Comparison of ENCODE assay signal across 8 cellular contexts in genomic region chr19:12670159-12670928, GRCh38. TPM values are rescaled to one million over a fixed set of nuclear protein-coding genes. Genes with fewer than 3 reads are reported as not detected.
DNase-seq lines count a peak whose midpoint lies in the region; ATAC-seq and TF ChIP-seq lines count a peak whose summit lies in the region.

No MANE protein-coding gene starts in this region.

- H3K9me3 ChIP-seq in AG04450 (ENCODE audit: control insufficient read depth, insufficient read depth, low read length) (no peaks in the 10 kb centered on the region; the same call in 1 of the 2 replicates), Karpas-422 (ENCODE audit: low read length) (no peaks in the 10 kb centered on the region), colonic mucosa (no peaks in the 10 kb centered on the region)

- no peaks in the 10 kb centered on the region for H3K27me3 Mint-ChIP-seq in naive B cell

- H2AFZ ChIP-seq in Karpas-422 (ENCODE audit: low read length) = no peak overlapping the region

- H3K9ac ChIP-seq in Karpas-422 (ENCODE audit: low read length) (peak overlapping the region; percentile 93), colonic mucosa (ENCODE audit: low read depth in 2 of 2, low read length in 2 of 2) (peak overlapping the region; percentile 76 to 91)

- H3K36me3 ChIP-seq in Karpas-422 (ENCODE audit: insufficient read depth, low read length) (peaks cover 4% of the 10 kb centered on the region; the same call in 1 of the 2 replicates), colonic mucosa (no peaks in the 10 kb centered on the region)

- peaks cover 0 to 9% of the 10 kb centered on the region in 2 donors for H3K36me3 Mint-ChIP-seq in naive B cell

- DNase-seq in AG04450 (ENCODE audit: low read depth, low spot score) = no peak
- DNase-seq in Karpas-422 = no peak
- no peak for DNase-seq in colonic mucosa
- no peak for DNase-seq in naive B cell
- DNase-seq in DMS79 (lab: John Stamatoyannopoulos, UW) = no peak
- DNase-seq in NCI-H524 treated with DMSO at 0.1 percent for 48 hours (lab: John Stamatoyannopoulos, UW) = no peak
- DNase-seq in KBM-7 = no peak
- DNase-seq in activated CD4-positive, CD25-positive, alpha-beta regulatory T cell (lab: John Stamatoyannopoulos, UW) = no peak

- CTCF ChIA-PET in AG04450 (lab: Charles Lee) = interaction anchor here (0.6 to 4.3 kb wide), 3 partner anchors 15 to 581 kb away, joined by 3 to 28 read pairs (median 3); no protein-coding TSS in a partner anchor

- peak overlapping the region; percentile 94 for H3K4me3 ChIP-seq in AG04450 (ENCODE audit: low read depth, low read length)
- peak overlapping the region; percentile 85 for H3K4me3 ChIP-seq in Karpas-422 (ENCODE audit: low read length)
- peak overlapping the region; percentile 80 for H3K4me3 ChIP-seq in colonic mucosa

- H3K9me2 ChIP-seq in Karpas-422 (replicated peaks; ENCODE audit: insufficient read depth, low read length) = no peaks in the 10 kb centered on the region

- H3K4me1 Mint-ChIP-seq in naive B cell = peaks cover 40 to 62% (median 56%) of the 10 kb centered on the region in 3 donors

- peak overlapping the region; percentile 91 to 99 (median 98) for H3K4me3 Mint-ChIP-seq in naive B cell

- peaks cover 51% of the 10 kb centered on the region for H3K79me2 ChIP-seq in Karpas-422 (ENCODE audit: low read length)

- H3K4me2 ChIP-seq in Karpas-422 (ENCODE audit: low read depth, low read length, poor library complexity, severe bottlenecking) = peak overlapping the region; percentile 89

- H3K4me1 ChIP-seq in Karpas-422 (ENCODE audit: low read length) = peaks cover 35% of the 10 kb centered on the region
- H3K4me1 ChIP-seq in colonic mucosa = peaks cover 16% of the 10 kb centered on the region

- H3K27ac ChIP-seq in AG04450 (ENCODE audit: low read depth, low read length) (peak overlapping the region; percentile 98), Karpas-422 (ENCODE audit: low read length) (no peak overlapping the region), colonic mucosa (peak overlapping the region; percentile 94)

- no peaks in the 10 kb centered on the region for H3K9me3 Mint-ChIP-seq in naive B cell

- TF ChIP-seq CTCF in AG04450 (IDR thresholded peaks at IDR 0.05; ENCODE audit: low read depth, low read length) (no peak), colonic mucosa (IDR thresholded peaks at IDR 0.05) (no peak)

- H4K20me1 ChIP-seq in Karpas-422 (ENCODE audit: insufficient read depth, low read depth, low read length) = no peaks in the 10 kb centered on the region

- POLR2A ChIA-PET in AG04450 (lab: Yijun Ruan, JAX) = no interaction called here

- peak overlapping the region; percentile 66 to 100 (median 100) for H3K27ac Mint-ChIP-seq in naive B cell

- intact Hi-C loops in colonic mucosa (cut with DNase I) = no loop called here

- no peak for ATAC-seq in naive B cell (ENCODE audit: low read depth in 2 of 2)

- in situ Hi-C loops in KBM-7 (cut with MboI; ENCODE audit: low pct_unique_long_range_greater_than_20kb, low sequenced_read_pairs) = no loop called here

- no peaks in the 10 kb centered on the region for H3K27me3 ChIP-seq in AG04450 (ENCODE audit: control insufficient read depth, insufficient read depth, low read length)
- no peaks in the 10 kb centered on the region for H3K27me3 ChIP-seq in Karpas-422 (ENCODE audit: low read length)
- no peaks in the 10 kb centered on the region for H3K27me3 ChIP-seq in colonic mucosa

RNA-seq across cellular contexts. Expression of gene WDR83, which starts 3.7 kb away (rescaled TPM):
- polyA plus RNA-seq in AG04450 (2011; rRNA removed) (5.3 and 6.5 TPM in 2 replicates), naive B cell (ENCODE audit: low read depth in 6 of 6) (10 to 100 TPM; 12.6 to 34.5 (median 17.5) TPM)
- 5.8 and 7.0 TPM in 2 replicates for polyA minus RNA-seq in AG04450 (2011; rRNA and poly(A)+ RNA removed)
- total RNA-seq in Karpas-422 (2014; rRNA removed; shearing (Covaris generic); ENCODE audit: low replicate concordance) = 13.3 and 16.5 TPM in 2 replicates
- total RNA-seq in colonic mucosa = 10 to 100 TPM in 1 of 2 donors, 1 to 10 TPM in 1; 7.3 to 17.9 TPM

RNA-seq across cellular contexts. Expression of gene MAN2B1, which starts 3.8 kb away (rescaled TPM):
- 30.9 and 39.5 TPM in 2 replicates for polyA plus RNA-seq in AG04450 (2011; rRNA removed)
- polyA minus RNA-seq in AG04450 (2011; rRNA and poly(A)+ RNA removed) = 13.7 and 19.8 TPM in 2 replicates
- 77.2 and 94.3 TPM in 2 replicates for total RNA-seq in Karpas-422 (2014; rRNA removed; shearing (Covaris generic); ENCODE audit: low replicate concordance)
- 10 to 100 TPM; 51.7 to 67.4 TPM for total RNA-seq in colonic mucosa
- 10 to 100 TPM; 64.1 to 97.0 (median 76.9) TPM for polyA plus RNA-seq in naive B cell (ENCODE audit: low read depth in 6 of 6)

RNA-seq across cellular contexts. Expression of gene DHPS, which starts 11.3 kb away (rescaled TPM):
- polyA plus RNA-seq in AG04450 (2011; rRNA removed) (53.4 and 59.1 TPM in 2 replicates), naive B cell (ENCODE audit: low read depth in 6 of 6) (100 to 1,000 TPM in 2 of 6 donors, 10 to 100 TPM in 4; 83.5 to 132 (median 85.5) TPM)
- 49.0 and 49.4 TPM in 2 replicates for polyA minus RNA-seq in AG04450 (2011; rRNA and poly(A)+ RNA removed)
- 62.2 and 90.8 TPM in 2 replicates for total RNA-seq in Karpas-422 (2014; rRNA removed; shearing (Covaris generic); ENCODE audit: low replicate concordance)
- total RNA-seq in colonic mucosa = 10 to 100 TPM; 66.2 to 87.5 TPM

RNA-seq across cellular contexts. Expression of gene GNG14, which starts 17.5 kb away (rescaled TPM):
- polyA plus RNA-seq in AG04450 (2011; rRNA removed) (not detected in 2 replicates), naive B cell (ENCODE audit: low read depth in 6 of 6) (not detected)
- not detected in 2 replicates for polyA minus RNA-seq in AG04450 (2011; rRNA and poly(A)+ RNA removed)
- total RNA-seq in Karpas-422 (2014; rRNA removed; shearing (Covaris generic); ENCODE audit: low replicate concordance) = not detected in 2 replicates
- not detected for total RNA-seq in colonic mucosa

RNA-seq across cellular contexts. Expression of gene FBXW9, which starts 26.1 kb away (rescaled TPM):
- 4.8 and 7.2 TPM in 2 replicates for polyA plus RNA-seq in AG04450 (2011; rRNA removed)
- polyA minus RNA-seq in AG04450 (2011; rRNA and poly(A)+ RNA removed) = 3.0 and 5.3 TPM in 2 replicates
- total RNA-seq in Karpas-422 (2014; rRNA removed; shearing (Covaris generic); ENCODE audit: low replicate concordance) = 2.1 and 12.8 TPM in 2 replicates
- total RNA-seq in colonic mucosa = 10 to 100 TPM in 1 of 2 donors, 1 to 10 TPM in 1; 6.5 to 10.3 TPM
- 1 to 10 TPM; 2.0 to 5.8 (median 4.9) TPM for polyA plus RNA-seq in naive B cell (ENCODE audit: low read depth in 6 of 6)
